31 cellular contexts compared by ENCODE assay signal in genomic region chr3:104887619-104888018, GRCh38.
"Had no signal": no experiment of that assay in that cellular context is flagged by ENCODE, and none has a peak within 500 bp of the region (broad histone marks: within the 10 kb centered on the region; RNA-seq: fewer than 3 reads in every experiment).

No MANE protein-coding gene starts in this region.

- H3K27me3 Mint-ChIP-seq: activated CD4-positive, alpha-beta memory T cell treated with anti-CD3 and anti-CD28 coated beads, Interleukin-2, amount 10 ng/mL, durations not matched to agents 7 days and 5 days; activated T-helper 17 cell treated with anti-CD3 and anti-CD28 coated beads, Interleukin-2, amount 50 U/mL, for 72 hours had no signal

- H3K4me3 Mint-ChIP-seq: activated CD4-positive, alpha-beta memory T cell treated with anti-CD3 and anti-CD28 coated beads, Interleukin-2, amount 10 ng/mL, durations not matched to agents 7 days and 5 days; activated naive CD8-positive, alpha-beta T cell treated with anti-CD3 and anti-CD28 coated beads for 36 hours; activated T-cell treated with anti-CD3 and anti-CD28 coated beads, Interleukin-2, amount 50 U/mL, for 72 hours; activated T-helper 17 cell treated with anti-CD3 and anti-CD28 coated beads, Interleukin-2, amount 50 U/mL, for 72 hours had no signal

- H3K4me1 Mint-ChIP-seq: activated CD4-positive, alpha-beta memory T cell treated with anti-CD3 and anti-CD28 coated beads, Interleukin-2, amount 10 ng/mL, durations not matched to agents 7 days and 5 days; activated naive CD8-positive, alpha-beta T cell treated with anti-CD3 and anti-CD28 coated beads for 36 hours; activated T-helper 17 cell treated with anti-CD3 and anti-CD28 coated beads, Interleukin-2, amount 50 U/mL, for 72 hours had no signal

- ATAC-seq: activated T-cell treated with anti-CD3 and anti-CD28 coated beads, Interleukin-2, amount 50 U/mL, for 72 hours; activated T-helper 17 cell treated with anti-CD3 and anti-CD28 coated beads, Interleukin-2, amount 50 U/mL, for 72 hours; PC-3; Right ventricle myocardium inferior had no signal

- DNase-seq: activated CD4-positive, alpha-beta memory T cell treated with anti-CD3 and anti-CD28 coated beads, Interleukin-2, amount 10 ng/mL, durations not matched to agents 7 days and 5 days; activated CD4-positive, alpha-beta T cell treated with anti-CD3 and anti-CD28 coated beads for 1 hour; activated CD4-positive, alpha-beta T cell treated with anti-CD3 and anti-CD28 coated beads for 48 hours; activated CD4-positive, CD25-positive, alpha-beta regulatory T cell; activated effector memory CD4-positive, alpha-beta T cell treated with anti-CD3 and anti-CD28 coated beads, Interleukin-2, amount 50 U/mL, for 16 hours; activated naive CD4-positive, alpha-beta T cell; activated naive CD4-positive, alpha-beta T cell treated with anti-CD3 and anti-CD28 coated beads, Interleukin-2, amount 50 U/mL, for 16 hours; activated naive CD8-positive, alpha-beta T cell treated with anti-CD3 and anti-CD28 coated beads for 36 hours; activated T-cell treated with anti-CD3 and anti-CD28 coated beads, Interleukin-2, amount 50 U/mL, for 1 hour; activated T-cell treated with anti-CD3 and anti-CD28 coated beads, Interleukin-2, amount 50 U/mL, for 72 hours; amniotic stem cell; aorta; central memory CD4-positive, alpha-beta T cell; NCI-H1092 treated with DMSO at 0.1 percent for 48 hours; NCI-H1417 treated with DMSO at 0.1 percent for 48 hours; NCI-H187 treated with DMSO at 0.1 percent for 48 hours; NCI-H2081; NCI-H2171 treated with DMSO at 0.1 percent for 48 hours; NCI-H2227 treated with DMSO at 0.1 percent for 48 hours; NCI-H446; NCI-H524; NCI-H69; NCI-H82; SIG-M5; T1000; WERI-Rb-1 had no signal

- H3K9me3 Mint-ChIP-seq: activated CD4-positive, alpha-beta memory T cell treated with anti-CD3 and anti-CD28 coated beads, Interleukin-2, amount 10 ng/mL, durations not matched to agents 7 days and 5 days; activated naive CD8-positive, alpha-beta T cell treated with anti-CD3 and anti-CD28 coated beads for 36 hours; activated T-helper 17 cell treated with anti-CD3 and anti-CD28 coated beads, Interleukin-2, amount 50 U/mL, for 72 hours had no signal

- H3K36me3 Mint-ChIP-seq: activated naive CD8-positive, alpha-beta T cell treated with anti-CD3 and anti-CD28 coated beads for 36 hours had no signal

- H3K27me3 ChIP-seq: brain microvascular endothelial cell had no signal

- H3K27ac ChIP-seq: RWPE1, WERI-Rb-1 had no signal

- H3K27ac Mint-ChIP-seq: activated CD4-positive, alpha-beta memory T cell treated with anti-CD3 and anti-CD28 coated beads, Interleukin-2, amount 10 ng/mL, durations not matched to agents 7 days and 5 days; activated naive CD8-positive, alpha-beta T cell treated with anti-CD3 and anti-CD28 coated beads for 36 hours; activated T-cell treated with anti-CD3 and anti-CD28 coated beads, Interleukin-2, amount 50 U/mL, for 72 hours; activated T-helper 17 cell treated with anti-CD3 and anti-CD28 coated beads, Interleukin-2, amount 50 U/mL, for 72 hours had no signal

- H3K36me3 ChIP-seq: brain microvascular endothelial cell, WERI-Rb-1 had no signal
